In genomic region chr14:30445394-30445793, GRCh38 we compare ENCODE assay signal across 13 cellular contexts.
"Had no signal": no experiment of that assay in that cellular context is flagged by ENCODE, and none has a peak within 500 bp of the region (broad histone marks: within the 10 kb centered on the region; RNA-seq: fewer than 3 reads in every experiment).

No MANE protein-coding gene starts in this region.

- H3K36me3 ChIP-seq: breast epithelium, right lobe of liver, suprapubic skin had no signal

- H3K9me3 ChIP-seq: breast epithelium, right lobe of liver, suprapubic skin had no signal

- H3K27me3 ChIP-seq: breast epithelium, right lobe of liver, suprapubic skin had no signal

- ATAC-seq: activated CD4-positive, CD25-positive, alpha-beta regulatory T cell treated with anti-CD3 and anti-CD28 coated beads, Interleukin-2, amount 50 U/mL, for 24 hours; natural killer cell had no signal

- H3K4me1 ChIP-seq: breast epithelium, right lobe of liver, suprapubic skin had no signal

- H3K4me3 ChIP-seq: breast epithelium, right lobe of liver, suprapubic skin had no signal

- DNase-seq: activated CD4-positive, alpha-beta T cell treated with anti-CD3 and anti-CD28 coated beads, Interleukin-2, amount 50 U/mL, for 1 hour; activated naive CD4-positive, alpha-beta T cell treated with Interleukin-2 at 50 U/mL for 16 hours; effector memory CD4-positive, alpha-beta T cell; foreskin fibroblast; glutamatergic neuron; kidney; mesenchymal stem cell; natural killer cell; right lobe of liver; trophoblast cell had no signal

- H3K27ac ChIP-seq: breast epithelium, right lobe of liver, suprapubic skin had no signal
